19 cellular contexts compared by ENCODE assay signal in genomic region chr13:66675620-66676019, GRCh38.
"Had no signal": no experiment of that assay in that cellular context is flagged by ENCODE, and none has a peak within 500 bp of the region (broad histone marks: within the 10 kb centered on the region; RNA-seq: fewer than 3 reads in every experiment).

No MANE protein-coding gene starts in this region.

- H3K4me1 Mint-ChIP-seq: T-cell had no signal

- H3K4me3 Mint-ChIP-seq: activated T-cell treated with anti-CD3 and anti-CD28 coated beads, Interleukin-2, amount 50 U/mL, for 72 hours; effector memory CD8-positive, alpha-beta T cell; natural killer cell treated with Interleukin-12 subunit alpha and Interleukin-12 subunit beta and Interleukin-15 and Interleukin-18, amount 100 ng/mL, for 72 hours; T-cell had no signal

- H3K9ac ChIP-seq: parathyroid adenoma, SK-N-SH had no signal

- H3K36me3 Mint-ChIP-seq: activated naive CD4-positive, alpha-beta T cell treated with anti-CD3 and anti-CD28 coated beads, Interleukin-2, amount 50 U/mL, for 72 hours; natural killer cell treated with Interleukin-12 subunit alpha and Interleukin-12 subunit beta and Interleukin-15 and Interleukin-18, amount 100 ng/mL, for 72 hours; T-cell had no signal

- H3K4me1 ChIP-seq: gastrocnemius medialis, heart right ventricle, parathyroid adenoma, sigmoid colon, tibial artery had no signal

- H3K9me3 ChIP-seq: gastrocnemius medialis, neutrophil, sigmoid colon, SK-N-SH had no signal

- H3K4me3 ChIP-seq: gastrocnemius medialis, heart right ventricle, sigmoid colon, tibial artery had no signal

- H3K27me3 ChIP-seq: gastrocnemius medialis, heart right ventricle, neutrophil, sigmoid colon, tibial artery had no signal

- H3K27me3 Mint-ChIP-seq: effector memory CD8-positive, alpha-beta T cell; natural killer cell treated with Interleukin-12 subunit alpha and Interleukin-12 subunit beta and Interleukin-15 and Interleukin-18, amount 100 ng/mL, for 72 hours; T-cell had no signal

- H3K27ac Mint-ChIP-seq: activated naive CD4-positive, alpha-beta T cell treated with anti-CD3 and anti-CD28 coated beads, Interleukin-2, amount 50 U/mL, for 72 hours; activated T-cell treated with anti-CD3 and anti-CD28 coated beads, Interleukin-2, amount 50 U/mL, for 72 hours; effector memory CD8-positive, alpha-beta T cell; natural killer cell treated with Interleukin-12 subunit alpha and Interleukin-12 subunit beta and Interleukin-15 and Interleukin-18, amount 100 ng/mL, for 72 hours; T-cell had no signal

- H3K36me3 ChIP-seq: gastrocnemius medialis, heart right ventricle, neutrophil, sigmoid colon, tibial artery had no signal

- ATAC-seq: activated CD4-positive, CD25-positive, alpha-beta regulatory T cell treated with anti-CD3 and anti-CD28 coated beads, Interleukin-2, amount 50 U/mL, for 24 hours; activated naive CD4-positive, alpha-beta T cell treated with anti-CD3 and anti-CD28 coated beads, Interleukin-2, amount 50 U/mL, for 72 hours; activated T-cell treated with anti-CD3 and anti-CD28 coated beads, Interleukin-2, amount 50 U/mL, for 72 hours; effector memory CD8-positive, alpha-beta T cell; gastrocnemius medialis; heart right ventricle; natural killer cell treated with Interleukin-12 subunit alpha and Interleukin-12 subunit beta and Interleukin-15 and Interleukin-18, amount 100 ng/mL, for 72 hours; T-cell had no signal

- DNase-seq: activated gamma-delta T cell treated with Interleukin-2 at 50 U/mL for 16 hours; activated T-cell treated with anti-CD3 and anti-CD28 coated beads, Interleukin-2, amount 50 U/mL, for 72 hours; amniotic stem cell; effector memory CD8-positive, alpha-beta T cell; gastrocnemius medialis; heart right ventricle; mesenchymal stem cell; sigmoid colon; SK-N-SH; stimulated activated naive CD4-positive, alpha-beta T cell treated with Interleukin-2 at 50 U/mL for 16 hours; substantia nigra; T-cell; T-helper 9 cell; tibial artery had no signal
